ENCODE assay signal across 27 cellular contexts in genomic region chr4:175784986-175785525, GRCh38. TPM values are rescaled to one million over a fixed set of nuclear protein-coding genes. Genes with fewer than 3 reads are reported as not detected.
"Had no signal": no experiment of that assay in that cellular context is flagged by ENCODE, and none has a peak within 500 bp of the region (broad histone marks: within the 10 kb centered on the region; RNA-seq: fewer than 3 reads in every experiment).

No MANE protein-coding gene starts in this region.

- H3K27ac Mint-ChIP-seq: activated CD8-positive, alpha-beta T cell treated with anti-CD3 and anti-CD28 coated beads, Interleukin-2, amount 10 ng/mL, durations not matched to agents 7 days and 5 days; activated naive CD8-positive, alpha-beta T cell treated with anti-CD3 and anti-CD28 coated beads, Interleukin-2, amount 10 ng/mL, durations not matched to agents 7 days and 5 days; T-helper 1 cell treated with Interleukin-12 subunit alpha and Interleukin-12 subunit beta and Interleukin-4 antibody, amounts not matched to agents 30 μg/mL and 1 μg/mL, for 36 hours; WTC11 had no signal

- ATAC-seq: activated CD8-positive, alpha-beta T cell treated with anti-CD3 and anti-CD28 coated beads, Interleukin-2, amount 10 ng/mL, durations not matched to agents 7 days and 5 days; body of pancreas; K562; WTC11 had no signal

- DNase-seq: activated CD4-positive, alpha-beta T cell treated with anti-CD3 and anti-CD28 coated beads for 48 hours; activated CD4-positive, alpha-beta T cell treated with anti-CD3 and anti-CD28 coated beads, Interleukin-2, amount 50 U/mL, for 4 hours; activated CD4-positive, CD25-positive, alpha-beta regulatory T cell treated with anti-CD3 and anti-CD28 coated beads, Interleukin-2, amount 50 U/mL, for 72 hours; activated CD8-positive, alpha-beta memory T cell treated with anti-CD3 and anti-CD28 coated beads, Interleukin-2, amount 50 U/mL, for 48 hours; activated CD8-positive, alpha-beta T cell treated with anti-CD3 and anti-CD28 coated beads, Interleukin-2, amount 10 ng/mL, durations not matched to agents 7 days and 5 days; activated naive CD4-positive, alpha-beta T cell treated with anti-CD3 and anti-CD28 coated beads, Interleukin-2, amount 50 U/mL, for 16 hours; activated naive CD8-positive, alpha-beta T cell treated with anti-CD3 and anti-CD28 coated beads, Interleukin-2, amount 10 ng/mL, durations not matched to agents 7 days and 5 days; activated T-cell treated with anti-CD3 and anti-CD28 coated beads, Interleukin-2, amount 50 U/mL, for 1 hour; adrenal gland; body of pancreas; Karpas-422; NCI-H1048; NCI-H146; NCI-H187 treated with DMSO at 0.1 percent for 48 hours; NCI-H2081 treated with DMSO at 0.1 percent for 48 hours; NCI-H345; NCI-H524; Peyer's patch; Right ventricle myocardium superior; SJCRH30; SK-N-SH; SW 1271 had no signal

- H3K9me3 ChIP-seq: adrenal gland, body of pancreas, Peyer's patch, SJCRH30, SK-N-SH had no signal

- H3K4me1 ChIP-seq: adrenal gland, body of pancreas, Peyer's patch, SJCRH30 had no signal

- H3K4me3 Mint-ChIP-seq: activated CD8-positive, alpha-beta T cell treated with anti-CD3 and anti-CD28 coated beads, Interleukin-2, amount 10 ng/mL, durations not matched to agents 7 days and 5 days; activated naive CD8-positive, alpha-beta T cell treated with anti-CD3 and anti-CD28 coated beads, Interleukin-2, amount 10 ng/mL, durations not matched to agents 7 days and 5 days; central memory CD8-positive, alpha-beta T cell; T-helper 1 cell treated with Interleukin-12 subunit alpha and Interleukin-12 subunit beta and Interleukin-4 antibody, amounts not matched to agents 30 μg/mL and 1 μg/mL, for 36 hours; WTC11 had no signal

- H3K4me1 Mint-ChIP-seq: activated naive CD8-positive, alpha-beta T cell treated with anti-CD3 and anti-CD28 coated beads, Interleukin-2, amount 10 ng/mL, durations not matched to agents 7 days and 5 days; central memory CD8-positive, alpha-beta T cell had no signal

- H3K36me3 Mint-ChIP-seq: activated naive CD8-positive, alpha-beta T cell treated with anti-CD3 and anti-CD28 coated beads, Interleukin-2, amount 10 ng/mL, durations not matched to agents 7 days and 5 days; WTC11 had no signal

- H3K27me3 ChIP-seq: adrenal gland, body of pancreas, Peyer's patch, SJCRH30 had no signal

- H3K4me2 ChIP-seq: SK-N-SH had no signal

- H3K9ac ChIP-seq: SK-N-SH had no signal

- H3K36me3 ChIP-seq: adrenal gland, Peyer's patch, SJCRH30 had no signal

- H3K9me3 Mint-ChIP-seq: activated naive CD8-positive, alpha-beta T cell treated with anti-CD3 and anti-CD28 coated beads, Interleukin-2, amount 10 ng/mL, durations not matched to agents 7 days and 5 days; T-helper 1 cell treated with Interleukin-12 subunit alpha and Interleukin-12 subunit beta and Interleukin-4 antibody, amounts not matched to agents 30 μg/mL and 1 μg/mL, for 36 hours; WTC11 had no signal

- H3K4me3 ChIP-seq: adrenal gland, body of pancreas, K562, Peyer's patch, SJCRH30 had no signal

- H3K27ac ChIP-seq: adrenal gland, body of pancreas, Peyer's patch, RWPE1, SJCRH30 had no signal

- H3K27me3 Mint-ChIP-seq: activated naive CD8-positive, alpha-beta T cell treated with anti-CD3 and anti-CD28 coated beads, Interleukin-2, amount 10 ng/mL, durations not matched to agents 7 days and 5 days; central memory CD8-positive, alpha-beta T cell had no signal

RNA-seq across cellular contexts. Expression of gene GPM6A, which starts 27.0 kb away (rescaled TPM):
- total RNA-seq: activated CD8-positive, alpha-beta T cell treated with anti-CD3 and anti-CD28 coated beads, Interleukin-2, amount 10 ng/mL, durations not matched to agents 7 days and 5 days; activated naive CD8-positive, alpha-beta T cell treated with anti-CD3 and anti-CD28 coated beads, Interleukin-2, amount 10 ng/mL, durations not matched to agents 7 days and 5 days; K562; SJCRH30 had no signal
